In the genomic region with DNA sequence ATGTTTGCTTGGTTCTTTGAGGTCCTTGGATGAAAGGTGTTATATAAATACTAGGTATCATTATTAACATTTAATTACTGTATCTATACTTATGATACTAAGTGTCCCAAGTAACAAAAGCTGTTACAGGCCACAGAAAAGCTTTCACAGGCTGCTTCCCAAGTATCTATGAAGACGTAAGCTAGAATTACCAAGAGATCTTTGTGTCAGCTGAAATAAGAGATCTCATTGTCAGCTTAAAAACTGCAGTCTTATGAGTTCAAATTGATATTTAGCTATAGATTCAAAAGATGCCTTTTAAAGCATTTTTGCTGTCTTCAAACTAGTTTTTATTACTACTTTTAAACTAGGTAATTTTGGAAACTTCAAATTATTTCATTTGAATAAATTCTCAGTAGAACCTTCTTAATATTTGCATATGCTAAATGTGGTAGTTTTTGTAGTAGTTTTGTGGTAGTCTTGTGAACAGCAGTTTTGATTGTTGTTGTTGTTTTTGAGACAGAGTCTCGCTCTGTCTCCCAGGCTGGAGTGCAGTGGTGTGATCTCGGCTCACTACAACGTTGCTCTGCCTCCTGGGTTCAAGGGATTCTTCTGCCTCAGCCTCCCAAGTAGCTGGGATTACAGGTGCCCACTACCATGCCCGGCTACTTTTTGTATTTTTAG, we compare ENCODE assay signal across 18 cellular contexts.
A peak's percentile ranks its signal among the peaks of the same experiment; 100 is the strongest.
DNase-seq lines count a peak whose midpoint lies in the region; ATAC-seq and TF ChIP-seq lines count a peak whose summit lies in the region.
"Had no signal": no experiment of that assay in that cellular context is flagged by ENCODE, and none has a peak within 500 bp of the region (broad histone marks: within the 10 kb centered on the region; RNA-seq: fewer than 3 reads in every experiment).

No MANE protein-coding gene starts in this region.

- peak overlapping the region in 6 of 11 experiments; percentile 23 to 79 (median 66); a peak in 7 of 22 replicates for H3K27ac ChIP-seq in BLaER1 treated with 17β-estradiol and CSF1 and Interleukin-3, amounts not matched to agents 10 nM and 100 nM
- H3K27ac ChIP-seq in esophagus squamous epithelium: no peak overlapping the region

- DNase-seq in foreskin melanocyte: peak; percentile 56
- DNase-seq in AG20443 (ENCODE audit: low spot score): no peak
- DNase-seq in esophagus squamous epithelium (lab: John Stamatoyannopoulos, UW): no peak
- DNase-seq in AG08395 (ENCODE audit: low spot score): no peak
- DNase-seq: AML-193; BE2C; C1 segment of cervical spinal cord; Caco-2; CD4-positive, CD25-positive, alpha-beta regulatory T cell; CD8-positive, alpha-beta T cell; DMS153; DND-41; H9 had no signal

- H3K36me3 ChIP-seq in BLaER1 treated with 17β-estradiol and CSF1 and Interleukin-3, amounts not matched to agents 10 nM and 100 nM: no peaks in the 10 kb centered on the region
- no peaks in the 10 kb centered on the region for H3K36me3 ChIP-seq in esophagus squamous epithelium
- H3K36me3 ChIP-seq: BE2C had no signal

- H3K9me3 ChIP-seq in BLaER1 treated with 17β-estradiol and CSF1 and Interleukin-3, amounts not matched to agents 10 nM and 100 nM (replicated peaks in 1 of 11): no peaks in the 10 kb centered on the region
- H3K9me3 ChIP-seq in esophagus squamous epithelium: no peaks in the 10 kb centered on the region
- H3K9me3 ChIP-seq: BE2C, Caco-2 had no signal

- TF ChIP-seq CTCF in esophagus squamous epithelium (IDR thresholded peaks at IDR 0.05): no peak

- ATAC-seq in GM18520 (IDR thresholded peaks at IDR 0.05; ENCODE audit: unreplicated experiment): peak; percentile 85
- ATAC-seq in HG02798 (IDR thresholded peaks at IDR 0.05; ENCODE audit: poor library complexity, unreplicated experiment): peak; percentile 54
- ATAC-seq: CD8-positive, alpha-beta T cell; GM23338; HCT116 had no signal

- peaks cover 14 to 32% (median 21%) of the 10 kb centered on the region in 10 experiments for H3K4me1 ChIP-seq in BLaER1 treated with 17β-estradiol and CSF1 and Interleukin-3, amounts not matched to agents 10 nM and 100 nM
- no peaks in the 10 kb centered on the region for H3K4me1 ChIP-seq in esophagus squamous epithelium
- H3K4me1 ChIP-seq: BE2C had no signal

- intact Hi-C loops in esophagus squamous epithelium (cut with DNase I): no loop called here

- H4K20me1 ChIP-seq in BLaER1 treated with 17β-estradiol and CSF1 and Interleukin-3, amounts not matched to agents 10 nM and 100 nM: no peaks in the 10 kb centered on the region

- no peak overlapping the region for H3K4me3 ChIP-seq in BLaER1 treated with 17β-estradiol and CSF1 and Interleukin-3, amounts not matched to agents 10 nM and 100 nM
- no peak overlapping the region for H3K4me3 ChIP-seq in esophagus squamous epithelium
- H3K4me3 ChIP-seq: GM23338 had no signal

- H3K4me2 ChIP-seq in BLaER1 treated with 17β-estradiol and CSF1 and Interleukin-3, amounts not matched to agents 10 nM and 100 nM: peak overlapping the region in 4 of 11 experiments; percentile 27 to 80 (median 47); a peak in 6 of 22 replicates
- H3K4me2 ChIP-seq: GM23338 had no signal

- TF ChIP-seq POLR2A in esophagus squamous epithelium (IDR thresholded peaks at IDR 0.05): no peak

- no peaks in the 10 kb centered on the region for H3K27me3 ChIP-seq in BLaER1 treated with 17β-estradiol and CSF1 and Interleukin-3, amounts not matched to agents 10 nM and 100 nM
- no peaks in the 10 kb centered on the region for H3K27me3 ChIP-seq in esophagus squamous epithelium
- H3K27me3 ChIP-seq: BE2C had no signal

- H3K9ac ChIP-seq in BLaER1 treated with 17β-estradiol and CSF1 and Interleukin-3, amounts not matched to agents 10 nM and 100 nM: no peak overlapping the region

- WGBS in esophagus squamous epithelium, 2 donors: 68 to 89% methylated on average over 4 of the region's 5 CpGs

Comparison
In these comparisons a context has a peak if more than half of its experiments do, and no peak if none do; other contexts are left out.
1. H3K27ac ChIP-seq: peak in BLaER1 treated with 17β-estradiol and CSF1 and Interleukin-3, amounts not matched to agents 10 nM and 100 nM (6 of 11); none in esophagus squamous epithelium (0 of 4).